ENCODE assay signal across 15 cellular contexts in genomic region chr12:123092866-123093265, GRCh38.
"Had no signal": no experiment of that assay in that cellular context is flagged by ENCODE, and none has a peak within 500 bp of the region (broad histone marks: within the 10 kb centered on the region; RNA-seq: fewer than 3 reads in every experiment).

No MANE protein-coding gene starts in this region.

- DNase-seq: activated CD4-positive, CD25-positive, alpha-beta regulatory T cell; activated effector memory CD4-positive, alpha-beta T cell treated with anti-CD3 and anti-CD28 coated beads, Interleukin-2, amount 50 U/mL, for 16 hours; anterior cingulate cortex; hypothalamus; kidney glomerular epithelial cell; midbrain; occipital lobe; spleen; stimulated activated CD4-positive, alpha-beta T cell treated with anti-CD3 and anti-CD28 coated beads, Interleukin-1b, Interleukin-23, amount 100 ng/mL, for 48 hours; stimulated activated naive CD4-positive, alpha-beta T cell; T-helper 17 cell; upper lobe of left lung had no signal

- H3K9me3 ChIP-seq: prostate gland, spleen, upper lobe of left lung had no signal

- H3K27me3 ChIP-seq: spleen, upper lobe of left lung had no signal

- H3K27ac ChIP-seq: prostate gland, spleen had no signal

- H3K4me3 Mint-ChIP-seq: T-helper 17 cell had no signal

- ATAC-seq: activated naive CD4-positive, alpha-beta T cell treated with anti-CD3 and anti-CD28 coated beads, Interleukin-2, amount 50 U/mL, for 72 hours; sciatic nerve; T-helper 17 cell had no signal

- H3K9me3 Mint-ChIP-seq: activated naive CD4-positive, alpha-beta T cell treated with anti-CD3 and anti-CD28 coated beads, Interleukin-2, amount 50 U/mL, for 72 hours had no signal

- H3K27ac Mint-ChIP-seq: T-helper 17 cell had no signal

- H3K36me3 Mint-ChIP-seq: activated naive CD4-positive, alpha-beta T cell treated with anti-CD3 and anti-CD28 coated beads, Interleukin-2, amount 50 U/mL, for 72 hours had no signal

- H3K27me3 Mint-ChIP-seq: T-helper 17 cell had no signal

- H3K4me3 ChIP-seq: prostate gland, spleen, upper lobe of left lung had no signal

- H3K36me3 ChIP-seq: prostate gland, spleen, upper lobe of left lung had no signal
